Comparison of ENCODE assay signal across 1 cellular context in the genomic region with DNA sequence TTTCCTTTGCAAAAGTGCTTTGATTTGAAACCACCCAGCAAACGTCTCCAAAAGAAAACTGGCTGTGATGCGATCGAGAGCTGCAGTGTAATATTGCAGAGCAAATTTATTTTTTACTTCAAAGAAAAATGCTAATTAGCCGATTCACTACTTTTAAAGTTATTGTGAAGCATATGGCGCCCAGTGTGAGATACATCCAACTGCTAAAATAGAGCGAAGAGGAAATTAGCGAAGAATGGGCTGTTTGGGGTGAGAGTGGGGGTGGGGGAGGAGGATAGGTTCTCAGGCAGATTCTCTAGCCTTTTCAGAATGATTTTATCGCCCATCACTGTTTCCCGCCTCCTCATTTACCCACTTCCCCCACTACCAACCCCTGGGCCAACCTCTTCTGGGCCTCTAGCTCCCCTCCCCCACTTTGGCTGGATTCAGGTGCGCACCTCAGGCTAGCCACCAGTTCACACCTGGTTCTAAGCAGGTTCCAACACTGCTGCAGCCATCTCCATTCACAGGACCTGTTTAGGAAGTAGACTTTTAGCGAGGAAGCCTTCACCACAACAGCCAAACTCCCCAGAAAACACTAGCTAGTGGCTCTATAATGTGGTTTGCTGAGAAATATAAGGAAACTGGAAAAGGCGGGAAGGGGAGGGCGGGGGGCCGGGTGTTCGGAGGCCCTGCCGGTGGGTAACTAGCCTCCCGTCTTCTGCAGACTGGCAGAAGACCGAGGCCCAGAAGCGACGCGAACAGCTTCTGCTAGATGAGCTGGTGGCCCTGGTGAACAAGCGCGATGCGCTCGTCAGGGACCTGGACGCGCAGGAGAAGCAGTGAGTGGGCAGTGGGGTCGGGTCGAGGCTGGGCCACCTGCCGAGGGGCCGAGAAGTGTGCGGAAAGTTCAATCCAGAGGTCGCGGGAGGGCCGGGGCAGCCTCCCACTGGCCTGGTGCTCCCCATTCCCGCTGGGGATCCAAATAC.
TF ChIP-seq lines count a peak whose summit lies in the region.

No MANE protein-coding gene starts in this region.

TF ChIP-seq in HepG2, 621 proteins besides CTCF, POLR2A, EP300 and RAD21:
- TF ChIP-seq ZNF256 (CRISPR knock-in tag; conservative IDR thresholded peaks at IDR 0.05) (no peak), ZNF687 (CRISPR knock-in tag; IDR thresholded peaks at IDR 0.05) (peak; percentile 13; the same call in 1 of the 2 replicates), RBM22 (optimal IDR thresholded peaks at IDR 0.05; ENCODE audit: low read length) (peak; percentile 19), ZNF33A (CRISPR knock-in tag; IDR thresholded peaks at IDR 0.05; ENCODE audit: borderline replicate concordance) (no peak), AGO2 (optimal IDR thresholded peaks at IDR 0.05; ENCODE audit: low read depth, low read length) (peak; percentile 91), POLR2AphosphoS2 (IDR thresholded peaks at IDR 0.05; ENCODE audit: low read depth, low read length) (peak; percentile 49; the same call in 1 of the 2 replicates), TERF1 (CRISPR knock-in tag; IDR thresholded peaks at IDR 0.05) (no peak)
